Comparison of ENCODE assay signal across 9 cellular contexts in genomic region chr1:223462866-223463404, GRCh38.
"Had no signal": no experiment of that assay in that cellular context is flagged by ENCODE, and none has a peak within 500 bp of the region (broad histone marks: within the 10 kb centered on the region; RNA-seq: fewer than 3 reads in every experiment).

No MANE protein-coding gene starts in this region.

- H3K36me3 Mint-ChIP-seq: IgD-negative memory B cell had no signal

- H3K4me3 Mint-ChIP-seq: HFFc6, IgD-negative memory B cell had no signal

- H3K27ac ChIP-seq: GM23248, HL-60 had no signal

- H3K9me3 ChIP-seq: HAP-1 had no signal

- H3K4me1 ChIP-seq: HAP-1 had no signal

- H3K4me1 Mint-ChIP-seq: IgD-negative memory B cell had no signal

- H3K4me3 ChIP-seq: GM23248, HAP-1 had no signal

- ATAC-seq: HCT116, HepG2 had no signal

- DNase-seq: GM23248, GOT3, H7, HFFc6 had no signal

- H3K36me3 ChIP-seq: HAP-1 had no signal

- H3K9me3 Mint-ChIP-seq: HFFc6 had no signal

- FAIRE-seq: HepG2 had no signal

- H3K27ac Mint-ChIP-seq: HFFc6, IgD-negative memory B cell had no signal
